In genomic region chr18:24246143-24246542, GRCh38 we compare ENCODE assay signal across 12 cellular contexts.
DNase-seq lines count a peak whose midpoint lies in the region; ATAC-seq and TF ChIP-seq lines count a peak whose summit lies in the region.
"Had no signal": no experiment of that assay in that cellular context is flagged by ENCODE, and none has a peak within 500 bp of the region (broad histone marks: within the 10 kb centered on the region; RNA-seq: fewer than 3 reads in every experiment).

No MANE protein-coding gene starts in this region.

- TF ChIP-seq CTCF in OCI-LY3 (IDR thresholded peaks at IDR 0.05; ENCODE audit: low read depth, low read length) = no peak

- H3K27ac ChIP-seq in OCI-LY3 (ENCODE audit: low read length) = no peak overlapping the region

- no peaks in the 10 kb centered on the region for H3K36me3 ChIP-seq in OCI-LY3 (replicated peaks; ENCODE audit: low read depth, low read length)

- no peak overlapping the region for H2AFZ ChIP-seq in OCI-LY3 (ENCODE audit: low read depth, low read length)

- H3K4me2 ChIP-seq in OCI-LY3 (ENCODE audit: low read length) = peak overlapping the region; percentile 77

- DNase-seq in SKM-1 treated with dmso at 0.1 percent for 144 hours (lab: John Stamatoyannopoulos, UW; ENCODE audit: unreplicated experiment) = no peak
- DNase-seq in HK-2 (ENCODE audit: unreplicated experiment) = no peak
- DNase-seq: activated CD4-positive, alpha-beta T cell treated with anti-CD3 and anti-CD28 coated beads, Interleukin-2, amount 10 ng/mL, durations not matched to agents 24 days and 14 days; CD4-positive, alpha-beta memory T cell; KBM-7; mammary epithelial cell; NCI-H2081 treated with DMSO at 0.1 percent for 48 hours had no signal

- ATAC-seq in GM18858 (IDR thresholded peaks at IDR 0.05; ENCODE audit: unreplicated experiment) (peak; percentile 95), GM21367 (IDR thresholded peaks at IDR 0.05; ENCODE audit: unreplicated experiment) (peak; percentile 83), HG02938 (IDR thresholded peaks at IDR 0.05; ENCODE audit: unreplicated experiment) (peak; percentile 93), HG03045 (IDR thresholded peaks at IDR 0.05; ENCODE audit: unreplicated experiment) (no peak)

- no peaks in the 10 kb centered on the region for H3K9me3 ChIP-seq in OCI-LY3 (ENCODE audit: insufficient read depth, low read length)

- H3K4me3 ChIP-seq in OCI-LY3 (ENCODE audit: low read length) = peak overlapping the region; percentile 63

- H3K79me2 ChIP-seq in OCI-LY3 (ENCODE audit: low read length) = no peaks in the 10 kb centered on the region

- no peaks in the 10 kb centered on the region for H4K20me1 ChIP-seq in OCI-LY3 (ENCODE audit: insufficient read depth, low read length)

- H3K4me1 ChIP-seq in OCI-LY3 (ENCODE audit: low read length) = peaks cover 20% of the 10 kb centered on the region

- H3K9ac ChIP-seq in OCI-LY3 (ENCODE audit: low read length) = no peak overlapping the region

- peaks cover 19% of the 10 kb centered on the region for H3K27me3 ChIP-seq in OCI-LY3 (ENCODE audit: low read depth, low read length)
